In the genomic region with DNA sequence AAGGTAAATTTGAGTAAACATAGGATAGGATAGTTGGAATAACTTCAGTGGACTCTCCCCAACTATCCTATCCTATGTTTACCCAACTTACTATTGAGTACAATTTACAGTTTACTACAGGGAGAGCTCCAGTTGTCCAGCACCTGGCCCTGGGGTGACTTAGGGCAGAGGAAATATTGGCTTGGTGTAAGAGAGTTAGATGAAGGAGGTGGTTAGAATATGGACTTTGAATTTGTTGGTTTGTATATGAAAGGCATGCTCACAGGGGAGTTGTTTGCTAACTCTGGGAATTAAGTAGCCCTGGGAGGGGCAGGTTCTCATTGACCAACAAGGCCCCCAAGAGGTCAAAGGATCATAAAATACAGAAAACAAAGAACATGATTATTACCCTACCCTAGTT, we compare ENCODE assay signal across 1 cellular context.
TF ChIP-seq lines count a peak whose summit lies in the region.

No MANE protein-coding gene starts in this region.

TF ChIP-seq in HepG2, 621 proteins besides CTCF, POLR2A, EP300 and RAD21 (continued from another document and continues in another):
- TF ChIP-seq MLLT10 (CRISPR knock-in tag; IDR thresholded peaks at IDR 0.05) = no peak
- TF ChIP-seq NR2F6 (IDR thresholded peaks at IDR 0.05) = peak; percentile 99
- peak; percentile 96 for TF ChIP-seq NR2F6 (CRISPR knock-in tag; IDR thresholded peaks at IDR 0.05)
- TF ChIP-seq ZNF652 (CRISPR knock-in tag; IDR thresholded peaks at IDR 0.05; ENCODE audit: borderline replicate concordance, low read depth) = peak; percentile 35; the same call in 1 of the 2 replicates
- TF ChIP-seq ZNF264 (CRISPR knock-in tag; IDR thresholded peaks at IDR 0.05) = 0 out of 2 replicates have a peak, but pooled peaks have one; percentile 40
- TF ChIP-seq, protein P1, sequence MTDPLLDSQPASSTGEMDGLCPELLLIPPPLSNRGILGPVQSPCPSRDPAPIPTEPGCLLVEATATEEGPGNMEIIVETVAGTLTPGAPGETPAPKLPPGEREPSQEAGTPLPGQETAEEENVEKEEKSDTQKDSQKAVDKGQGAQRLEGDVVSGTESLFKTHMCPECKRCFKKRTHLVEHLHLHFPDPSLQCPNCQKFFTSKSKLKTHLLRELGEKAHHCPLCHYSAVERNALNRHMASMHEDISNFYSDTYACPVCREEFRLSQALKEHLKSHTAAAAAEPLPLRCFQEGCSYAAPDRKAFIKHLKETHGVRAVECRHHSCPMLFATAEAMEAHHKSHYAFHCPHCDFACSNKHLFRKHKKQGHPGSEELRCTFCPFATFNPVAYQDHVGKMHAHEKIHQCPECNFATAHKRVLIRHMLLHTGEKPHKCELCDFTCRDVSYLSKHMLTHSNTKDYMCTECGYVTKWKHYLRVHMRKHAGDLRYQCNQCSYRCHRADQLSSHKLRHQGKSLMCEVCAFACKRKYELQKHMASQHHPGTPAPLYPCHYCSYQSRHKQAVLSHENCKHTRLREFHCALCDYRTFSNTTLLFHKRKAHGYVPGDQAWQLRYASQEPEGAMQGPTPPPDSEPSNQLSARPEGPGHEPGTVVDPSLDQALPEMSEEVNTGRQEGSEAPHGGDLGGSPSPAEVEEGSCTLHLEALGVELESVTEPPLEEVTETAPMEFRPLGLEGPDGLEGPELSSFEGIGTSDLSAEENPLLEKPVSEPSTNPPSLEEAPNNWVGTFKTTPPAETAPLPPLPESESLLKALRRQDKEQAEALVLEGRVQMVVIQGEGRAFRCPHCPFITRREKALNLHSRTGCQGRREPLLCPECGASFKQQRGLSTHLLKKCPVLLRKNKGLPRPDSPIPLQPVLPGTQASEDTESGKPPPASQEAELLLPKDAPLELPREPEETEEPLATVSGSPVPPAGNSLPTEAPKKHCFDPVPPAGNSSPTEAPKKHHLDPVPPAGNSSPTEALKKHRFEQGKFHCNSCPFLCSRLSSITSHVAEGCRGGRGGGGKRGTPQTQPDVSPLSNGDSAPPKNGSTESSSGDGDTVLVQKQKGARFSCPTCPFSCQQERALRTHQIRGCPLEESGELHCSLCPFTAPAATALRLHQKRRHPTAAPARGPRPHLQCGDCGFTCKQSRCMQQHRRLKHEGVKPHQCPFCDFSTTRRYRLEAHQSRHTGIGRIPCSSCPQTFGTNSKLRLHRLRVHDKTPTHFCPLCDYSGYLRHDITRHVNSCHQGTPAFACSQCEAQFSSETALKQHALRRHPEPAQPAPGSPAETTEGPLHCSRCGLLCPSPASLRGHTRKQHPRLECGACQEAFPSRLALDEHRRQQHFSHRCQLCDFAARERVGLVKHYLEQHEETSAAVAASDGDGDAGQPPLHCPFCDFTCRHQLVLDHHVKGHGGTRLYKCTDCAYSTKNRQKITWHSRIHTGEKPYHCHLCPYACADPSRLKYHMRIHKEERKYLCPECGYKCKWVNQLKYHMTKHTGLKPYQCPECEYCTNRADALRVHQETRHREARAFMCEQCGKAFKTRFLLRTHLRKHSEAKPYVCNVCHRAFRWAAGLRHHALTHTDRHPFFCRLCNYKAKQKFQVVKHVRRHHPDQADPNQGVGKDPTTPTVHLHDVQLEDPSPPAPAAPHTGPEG (CRISPR knock-in tag; IDR thresholded peaks at IDR 0.05) = no peak
- TF ChIP-seq, protein P2, sequence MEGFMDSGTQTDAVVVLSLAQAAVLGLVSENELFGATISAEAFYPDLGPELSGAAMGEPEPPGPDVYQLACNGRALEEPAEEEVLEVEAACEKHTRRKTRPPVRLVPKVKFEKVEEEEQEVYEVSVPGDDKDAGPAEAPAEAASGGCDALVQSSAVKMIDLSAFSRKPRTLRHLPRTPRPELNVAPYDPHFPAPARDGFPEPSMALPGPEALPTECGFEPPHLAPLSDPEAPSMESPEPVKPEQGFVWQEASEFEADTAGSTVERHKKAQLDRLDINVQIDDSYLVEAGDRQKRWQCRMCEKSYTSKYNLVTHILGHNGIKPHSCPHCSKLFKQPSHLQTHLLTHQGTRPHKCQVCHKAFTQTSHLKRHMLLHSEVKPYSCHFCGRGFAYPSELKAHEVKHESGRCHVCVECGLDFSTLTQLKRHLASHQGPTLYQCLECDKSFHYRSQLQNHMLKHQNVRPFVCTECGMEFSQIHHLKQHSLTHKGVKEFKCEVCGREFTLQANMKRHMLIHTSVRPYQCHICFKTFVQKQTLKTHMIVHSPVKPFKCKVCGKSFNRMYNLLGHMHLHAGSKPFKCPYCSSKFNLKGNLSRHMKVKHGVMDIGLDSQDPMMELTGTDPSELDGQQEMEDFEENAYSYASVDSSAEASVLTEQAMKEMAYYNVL (CRISPR knock-in tag; IDR thresholded peaks at IDR 0.05; ENCODE audit: borderline replicate concordance) = peak; percentile 50; the same call in 1 of the 2 replicates
- TF ChIP-seq ZNF431 (CRISPR knock-in tag; IDR thresholded peaks at IDR 0.05; ENCODE audit: borderline replicate concordance, low read depth) = no peak
- TF ChIP-seq, protein P3, sequence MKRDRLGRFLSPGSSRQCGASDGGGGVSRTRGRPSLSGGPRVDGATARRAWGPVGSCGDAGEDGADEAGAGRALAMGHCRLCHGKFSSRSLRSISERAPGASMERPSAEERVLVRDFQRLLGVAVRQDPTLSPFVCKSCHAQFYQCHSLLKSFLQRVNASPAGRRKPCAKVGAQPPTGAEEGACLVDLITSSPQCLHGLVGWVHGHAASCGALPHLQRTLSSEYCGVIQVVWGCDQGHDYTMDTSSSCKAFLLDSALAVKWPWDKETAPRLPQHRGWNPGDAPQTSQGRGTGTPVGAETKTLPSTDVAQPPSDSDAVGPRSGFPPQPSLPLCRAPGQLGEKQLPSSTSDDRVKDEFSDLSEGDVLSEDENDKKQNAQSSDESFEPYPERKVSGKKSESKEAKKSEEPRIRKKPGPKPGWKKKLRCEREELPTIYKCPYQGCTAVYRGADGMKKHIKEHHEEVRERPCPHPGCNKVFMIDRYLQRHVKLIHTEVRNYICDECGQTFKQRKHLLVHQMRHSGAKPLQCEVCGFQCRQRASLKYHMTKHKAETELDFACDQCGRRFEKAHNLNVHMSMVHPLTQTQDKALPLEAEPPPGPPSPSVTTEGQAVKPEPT (CRISPR knock-in tag; IDR thresholded peaks at IDR 0.05; ENCODE audit: low read depth) = no peak
- peak; percentile 46; the same call in 1 of the 2 replicates for TF ChIP-seq PPARG (CRISPR knock-in tag; conservative IDR thresholded peaks at IDR 0.05)
- TF ChIP-seq ZNF569 (CRISPR knock-in tag; IDR thresholded peaks at IDR 0.05; ENCODE audit: borderline replicate concordance) = no peak
- no peak for TF ChIP-seq HNRNPK (IDR thresholded peaks at IDR 0.05; ENCODE audit: low read depth, low read length, poor library complexity, severe bottlenecking)
- TF ChIP-seq, protein P4, sequence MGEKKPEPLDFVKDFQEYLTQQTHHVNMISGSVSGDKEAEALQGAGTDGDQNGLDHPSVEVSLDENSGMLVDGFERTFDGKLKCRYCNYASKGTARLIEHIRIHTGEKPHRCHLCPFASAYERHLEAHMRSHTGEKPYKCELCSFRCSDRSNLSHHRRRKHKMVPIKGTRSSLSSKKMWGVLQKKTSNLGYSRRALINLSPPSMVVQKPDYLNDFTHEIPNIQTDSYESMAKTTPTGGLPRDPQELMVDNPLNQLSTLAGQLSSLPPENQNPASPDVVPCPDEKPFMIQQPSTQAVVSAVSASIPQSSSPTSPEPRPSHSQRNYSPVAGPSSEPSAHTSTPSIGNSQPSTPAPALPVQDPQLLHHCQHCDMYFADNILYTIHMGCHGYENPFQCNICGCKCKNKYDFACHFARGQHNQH (CRISPR knock-in tag; IDR thresholded peaks at IDR 0.05) = 0 out of 2 replicates have a peak, but pooled peaks have one; percentile 32
- TF ChIP-seq GATAD2A (CRISPR knock-in tag; IDR thresholded peaks at IDR 0.05) = peak; percentile 94
- TF ChIP-seq FOXK2 (IDR thresholded peaks at IDR 0.05) = peak; percentile 47; the same call in 1 of the 2 replicates
- no peak for TF ChIP-seq ZNF562 (CRISPR knock-in tag; IDR thresholded peaks at IDR 0.05; ENCODE audit: borderline replicate concordance)
- no peak for TF ChIP-seq PAF1 (CRISPR knock-in tag; IDR thresholded peaks at IDR 0.05)
- TF ChIP-seq RFXAP (CRISPR knock-in tag; IDR thresholded peaks at IDR 0.05; ENCODE audit: borderline replicate concordance) = no peak
- no peak for TF ChIP-seq ZSCAN12 (CRISPR knock-in tag; IDR thresholded peaks at IDR 0.05)
- no peak for TF ChIP-seq AGO2 (optimal IDR thresholded peaks at IDR 0.05; ENCODE audit: low read depth, low read length)
- TF ChIP-seq SIX1 (CRISPR knock-in tag; IDR thresholded peaks at IDR 0.05; ENCODE audit: borderline replicate concordance) = peak; percentile 69; the same call in 1 of the 2 replicates
- TF ChIP-seq ZNF224 (CRISPR knock-in tag; IDR thresholded peaks at IDR 0.05) = no peak
- TF ChIP-seq, protein P5, sequence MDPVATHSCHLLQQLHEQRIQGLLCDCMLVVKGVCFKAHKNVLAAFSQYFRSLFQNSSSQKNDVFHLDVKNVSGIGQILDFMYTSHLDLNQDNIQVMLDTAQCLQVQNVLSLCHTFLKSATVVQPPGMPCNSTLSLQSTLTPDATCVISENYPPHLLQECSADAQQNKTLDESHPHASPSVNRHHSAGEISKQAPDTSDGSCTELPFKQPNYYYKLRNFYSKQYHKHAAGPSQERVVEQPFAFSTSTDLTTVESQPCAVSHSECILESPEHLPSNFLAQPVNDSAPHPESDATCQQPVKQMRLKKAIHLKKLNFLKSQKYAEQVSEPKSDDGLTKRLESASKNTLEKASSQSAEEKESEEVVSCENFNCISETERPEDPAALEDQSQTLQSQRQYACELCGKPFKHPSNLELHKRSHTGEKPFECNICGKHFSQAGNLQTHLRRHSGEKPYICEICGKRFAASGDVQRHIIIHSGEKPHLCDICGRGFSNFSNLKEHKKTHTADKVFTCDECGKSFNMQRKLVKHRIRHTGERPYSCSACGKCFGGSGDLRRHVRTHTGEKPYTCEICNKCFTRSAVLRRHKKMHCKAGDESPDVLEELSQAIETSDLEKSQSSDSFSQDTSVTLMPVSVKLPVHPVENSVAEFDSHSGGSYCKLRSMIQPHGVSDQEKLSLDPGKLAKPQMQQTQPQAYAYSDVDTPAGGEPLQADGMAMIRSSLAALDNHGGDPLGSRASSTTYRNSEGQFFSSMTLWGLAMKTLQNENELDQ (CRISPR knock-in tag; IDR thresholded peaks at IDR 0.05; ENCODE audit: borderline replicate concordance) = no peak
- TF ChIP-seq, protein P6, sequence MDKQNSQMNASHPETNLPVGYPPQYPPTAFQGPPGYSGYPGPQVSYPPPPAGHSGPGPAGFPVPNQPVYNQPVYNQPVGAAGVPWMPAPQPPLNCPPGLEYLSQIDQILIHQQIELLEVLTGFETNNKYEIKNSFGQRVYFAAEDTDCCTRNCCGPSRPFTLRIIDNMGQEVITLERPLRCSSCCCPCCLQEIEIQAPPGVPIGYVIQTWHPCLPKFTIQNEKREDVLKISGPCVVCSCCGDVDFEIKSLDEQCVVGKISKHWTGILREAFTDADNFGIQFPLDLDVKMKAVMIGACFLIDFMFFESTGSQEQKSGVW (CRISPR knock-in tag; IDR thresholded peaks at IDR 0.05; ENCODE audit: borderline replicate concordance) = no peak
- no peak for TF ChIP-seq LCORL (IDR thresholded peaks at IDR 0.05)
- TF ChIP-seq LCORL (CRISPR knock-in tag; IDR thresholded peaks at IDR 0.05) = peak; percentile 42; the same call in 1 of the 2 replicates
- peak; percentile 76 for TF ChIP-seq PHF21A (CRISPR knock-in tag; IDR thresholded peaks at IDR 0.05)
- TF ChIP-seq CEBPB (IDR thresholded peaks at IDR 0.05; ENCODE audit: borderline replicate concordance, low read depth, low read length) = no peak
- TF ChIP-seq ARNT2 (CRISPR knock-in tag; IDR thresholded peaks at IDR 0.05; ENCODE audit: low read depth) = no peak
- TF ChIP-seq HMG20B (CRISPR knock-in tag; conservative IDR thresholded peaks at IDR 0.05) = peak; percentile 91
- TF ChIP-seq, protein P7, sequence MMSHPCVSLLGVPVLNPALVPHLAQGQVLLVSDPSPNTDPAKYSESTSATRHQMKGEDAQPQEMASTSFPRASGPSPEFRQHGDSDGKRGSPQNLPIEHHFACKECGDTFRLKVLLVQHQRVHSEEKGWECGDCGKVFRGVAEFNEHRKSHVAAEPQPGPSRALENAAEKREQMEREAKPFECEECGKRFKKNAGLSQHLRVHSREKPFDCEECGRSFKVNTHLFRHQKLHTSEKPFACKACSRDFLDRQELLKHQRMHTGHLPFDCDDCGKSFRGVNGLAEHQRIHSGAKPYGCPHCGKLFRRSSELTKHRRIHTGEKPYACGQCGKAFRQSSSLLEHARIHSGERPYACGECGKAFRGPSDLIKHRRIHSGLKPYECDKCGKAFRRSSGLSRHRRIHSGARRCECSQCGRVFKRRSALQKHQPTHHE (CRISPR knock-in tag; IDR thresholded peaks at IDR 0.05; ENCODE audit: borderline replicate concordance) = no peak
- peak; percentile 90 for TF ChIP-seq ZMYM4 (CRISPR knock-in tag; IDR thresholded peaks at IDR 0.05)
- TF ChIP-seq ZNF382 (CRISPR knock-in tag; IDR thresholded peaks at IDR 0.05; ENCODE audit: borderline replicate concordance) = no peak
- TF ChIP-seq ZNF577 (CRISPR knock-in tag; IDR thresholded peaks at IDR 0.05; ENCODE audit: borderline replicate concordance, low read depth) = no peak
- TF ChIP-seq, protein P8, sequence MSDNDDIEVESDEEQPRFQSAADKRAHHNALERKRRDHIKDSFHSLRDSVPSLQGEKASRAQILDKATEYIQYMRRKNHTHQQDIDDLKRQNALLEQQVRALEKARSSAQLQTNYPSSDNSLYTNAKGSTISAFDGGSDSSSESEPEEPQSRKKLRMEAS (IDR thresholded peaks at IDR 0.05) = no peak; the same call in 1 of the 2 replicates
- TF ChIP-seq PLRG1 (conservative IDR thresholded peaks at IDR 0.05) = no peak
- TF ChIP-seq ZSCAN9 (CRISPR knock-in tag; IDR thresholded peaks at IDR 0.05; ENCODE audit: borderline replicate concordance) = 0 out of 2 replicates have a peak, but pooled peaks have one; percentile 49
- TF ChIP-seq KAT8 (CRISPR knock-in tag; IDR thresholded peaks at IDR 0.05) = no peak; the same call in 1 of the 2 replicates
- TF ChIP-seq HOXA9 (CRISPR knock-in tag; IDR thresholded peaks at IDR 0.05; ENCODE audit: borderline replicate concordance) = no peak
- no peak for TF ChIP-seq SRY (CRISPR knock-in tag; IDR thresholded peaks at IDR 0.05)
- TF ChIP-seq ZKSCAN8 (CRISPR knock-in tag; IDR thresholded peaks at IDR 0.05; ENCODE audit: borderline replicate concordance) = no peak
